Comparison of ENCODE assay signal across 8 cellular contexts in the genomic region with DNA sequence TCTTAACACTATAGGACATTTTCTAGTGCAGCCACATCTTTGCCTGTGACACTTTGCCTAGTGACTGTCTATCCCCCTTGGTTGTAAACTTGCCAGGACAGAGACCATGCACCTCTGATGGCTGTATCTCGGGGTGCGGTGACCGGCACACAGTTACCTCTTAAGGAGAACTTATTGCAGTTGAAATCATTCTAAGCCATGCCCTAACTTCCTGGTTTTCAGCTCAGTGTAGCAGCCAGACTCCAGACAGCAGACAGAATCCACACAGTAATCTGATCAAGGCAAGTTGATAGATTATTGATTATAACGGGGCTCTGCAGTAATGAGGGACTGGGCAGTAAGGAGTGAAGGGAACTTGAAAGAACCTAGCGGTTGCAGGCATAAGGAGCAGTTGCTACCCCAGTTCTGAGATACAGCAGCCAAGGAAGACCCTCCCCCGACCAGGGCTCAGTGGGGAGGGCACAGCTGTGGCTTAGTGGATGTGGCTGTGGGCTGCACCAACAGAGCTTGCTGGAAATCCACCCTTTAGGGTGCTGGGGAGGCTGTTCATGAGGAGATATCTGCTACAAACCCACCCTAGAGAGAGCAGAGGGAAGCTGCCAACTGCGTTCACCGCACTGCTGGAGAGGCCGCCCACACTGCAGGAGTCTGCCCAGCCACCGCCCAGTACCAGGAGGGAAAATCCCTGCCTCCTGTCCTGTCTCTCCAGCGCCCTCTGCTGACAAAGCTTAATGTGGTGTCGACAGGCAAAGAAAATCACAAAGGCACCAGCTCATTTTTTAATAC. TPM values are rescaled to one million over a fixed set of nuclear protein-coding genes. Genes with fewer than 3 reads are reported as not detected.
DNase-seq lines count a peak whose midpoint lies in the region; ATAC-seq and TF ChIP-seq lines count a peak whose summit lies in the region.

No MANE protein-coding gene starts in this region.

- H3K36me3 Mint-ChIP-seq in activated CD4-positive, alpha-beta T cell treated with anti-CD3 and anti-CD28 coated beads, Interleukin-2, amount 10 ng/mL, durations not matched to agents 24 days and 14 days (ENCODE audit: low read depth) = no peaks in the 10 kb centered on the region

- TF ChIP-seq CTCF in GM10266 (IDR thresholded peaks at IDR 0.05; ENCODE audit: control insufficient read depth, insufficient read depth, low read depth, missing control alignments) (peak; percentile 88), liver (IDR thresholded peaks at IDR 0.05; ENCODE audit: low read depth, low read length, missing input control) (peak; percentile 85)

- no peak overlapping the region for H3K27ac Mint-ChIP-seq in activated CD4-positive, alpha-beta T cell treated with anti-CD3 and anti-CD28 coated beads, Interleukin-2, amount 10 ng/mL, durations not matched to agents 24 days and 14 days

- H3K36me3 ChIP-seq in liver (ENCODE audit: control insufficient read depth in 4 of 4, insufficient read depth in 3 of 4, low read depth in 1 of 4, low read length in 3 of 4) = no peaks in the 10 kb centered on the region

- H3K4me3 ChIP-seq in liver (ENCODE audit: low read depth in 1 of 3, low read length in 3 of 3) = no peak overlapping the region

- DNase-seq in GM10266 (ENCODE audit: extremely low spot score) (peak; percentile 88), NCI-H526 (lab: John Stamatoyannopoulos, UW) (peak; percentile 60 to 92), dedifferentiated amniotic fluid mesenchymal stem cell (ENCODE audit: extremely low spot score) (peak; percentile 80)
- peak; percentile 97 for DNase-seq in activated CD4-positive, alpha-beta T cell treated with anti-CD3 and anti-CD28 coated beads, Interleukin-2, amount 10 ng/mL, durations not matched to agents 24 days and 14 days
- peak; percentile 70 to 79 (median 76) for DNase-seq in stimulated activated CD4-positive, alpha-beta T cell treated with anti-CD3 and anti-CD28 coated beads, TNF-alpha, amount 100 ng/mL, for 4 hours (ENCODE audit: low read depth in 3 of 3)

- peaks cover 17% of the 10 kb centered on the region for H3K27me3 Mint-ChIP-seq in activated CD4-positive, alpha-beta T cell treated with anti-CD3 and anti-CD28 coated beads, Interleukin-2, amount 10 ng/mL, durations not matched to agents 24 days and 14 days

- H3K9me3 Mint-ChIP-seq in activated CD4-positive, alpha-beta T cell treated with anti-CD3 and anti-CD28 coated beads, Interleukin-2, amount 10 ng/mL, durations not matched to agents 24 days and 14 days = no peaks in the 10 kb centered on the region

- peaks cover 49% of the 10 kb centered on the region for H3K4me1 Mint-ChIP-seq in activated CD4-positive, alpha-beta T cell treated with anti-CD3 and anti-CD28 coated beads, Interleukin-2, amount 10 ng/mL, durations not matched to agents 24 days and 14 days

- intact Hi-C loops in activated CD4-positive, alpha-beta T cell treated with anti-CD3 and anti-CD28 coated beads, Interleukin-2, amount 10 ng/mL, durations not matched to agents 24 days and 14 days (cut with micrococcal nuclease) = loop anchor here (1.0 to 10.0 kb wide), 5 partner anchors 59 to 581 kb away; a partner anchor contains a TSS

- H3K4me1 ChIP-seq in liver (ENCODE audit: control insufficient read depth in 4 of 4, insufficient read depth in 4 of 4, low read length in 3 of 4) = peaks cover 4 to 44% (median 30%) of the 10 kb centered on the region in 4 donors

- no peak overlapping the region for H3K9ac ChIP-seq in liver (ENCODE audit: low read depth in 1 of 2, low read length in 2 of 2)

- peak; percentile 76 for ATAC-seq in HG03159 (IDR thresholded peaks at IDR 0.05; ENCODE audit: unreplicated experiment)
- ATAC-seq in GM18858 (IDR thresholded peaks at IDR 0.05; ENCODE audit: unreplicated experiment) = no peak

- H3K9me3 ChIP-seq in liver (ENCODE audit: control insufficient read depth in 4 of 4, low read length in 3 of 4) = no peaks in the 10 kb centered on the region

- WGBS in liver = 33% methylated on average over 12 of the region's 12 CpGs

- H3K4me3 Mint-ChIP-seq in activated CD4-positive, alpha-beta T cell treated with anti-CD3 and anti-CD28 coated beads, Interleukin-2, amount 10 ng/mL, durations not matched to agents 24 days and 14 days = peak overlapping the region; percentile 52

- peak; percentile 92 to 95 for TF ChIP-seq RAD21 in liver (IDR thresholded peaks at IDR 0.05)

- H3K27ac ChIP-seq in liver (ENCODE audit: low read depth in 1 of 2, low read length in 2 of 2) = no peak overlapping the region

- no peaks in the 10 kb centered on the region for H3K27me3 ChIP-seq in liver (ENCODE audit: control insufficient read depth in 4 of 4, insufficient read depth in 4 of 4, low read length in 3 of 4)

TF ChIP-seq in liver, 16 proteins besides CTCF, POLR2A, EP300 and RAD21:
- peak in 1 of 2 donors; percentile 27 for TF ChIP-seq HNF4A (conservative IDR thresholded peaks at IDR 0.05)
- TF ChIP-seq, protein P1, sequence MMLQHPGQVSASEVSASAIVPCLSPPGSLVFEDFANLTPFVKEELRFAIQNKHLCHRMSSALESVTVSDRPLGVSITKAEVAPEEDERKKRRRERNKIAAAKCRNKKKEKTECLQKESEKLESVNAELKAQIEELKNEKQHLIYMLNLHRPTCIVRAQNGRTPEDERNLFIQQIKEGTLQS (IDR thresholded peaks at IDR 0.05) = no peak

RNA-seq across cellular contexts. Expression of a gene that starts 58.2 kb away (rescaled TPM):
- total RNA-seq in activated CD4-positive, alpha-beta T cell treated with anti-CD3 and anti-CD28 coated beads, Interleukin-2, amount 10 ng/mL, durations not matched to agents 24 days and 14 days = 3.0 and 4.8 TPM in 2 replicates
- 1 to 10 TPM in 1 of 2 donors, under 1 TPM in 1; 0.47 to 1.9 TPM for total RNA-seq in liver
- under 1 TPM; 0.11 to 0.12 TPM for polyA plus RNA-seq in liver
